ENCODE assay signal across 8 cellular contexts in the genomic region with DNA sequence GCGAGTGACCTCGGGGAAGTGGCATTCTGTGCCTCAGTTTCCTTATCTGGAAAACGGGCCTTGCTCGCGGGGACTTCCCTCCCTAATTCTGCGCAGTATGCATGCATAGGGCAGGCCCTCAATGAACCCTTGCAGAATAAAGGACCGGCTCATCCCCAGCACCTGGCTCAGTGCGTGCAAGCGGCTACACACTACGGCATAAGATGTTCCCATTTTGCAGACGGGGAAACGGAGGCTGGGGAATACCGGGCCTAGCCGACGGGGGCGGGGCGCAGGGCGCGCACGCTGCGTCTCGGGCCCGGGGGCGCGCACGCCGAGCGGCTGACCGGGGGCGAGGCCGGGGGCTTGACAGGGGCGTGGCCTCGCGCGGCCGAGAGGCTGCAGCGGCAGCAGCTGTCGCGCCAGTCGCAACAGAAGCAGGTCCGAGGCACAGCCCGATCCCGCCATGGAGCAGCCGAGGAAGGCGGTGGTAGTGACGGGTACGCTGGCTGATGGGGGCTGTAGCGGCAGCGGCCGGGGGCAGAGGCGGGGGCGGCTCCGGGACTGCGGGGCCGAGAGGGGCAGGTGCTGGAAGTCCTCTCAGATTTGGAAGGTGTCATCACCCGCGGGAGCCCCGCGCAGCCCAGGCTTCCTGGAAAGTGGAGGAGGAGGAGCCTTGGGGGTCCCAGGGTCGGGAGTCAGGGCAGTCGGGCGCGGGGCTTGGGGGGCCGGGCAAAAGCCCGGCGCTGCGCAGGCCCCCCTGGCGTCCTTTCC. TPM values are rescaled to one million over a fixed set of nuclear protein-coding genes. Genes with fewer than 3 reads are reported as not detected.
DNase-seq lines count a peak whose midpoint lies in the region; FAIRE-seq and TF ChIP-seq lines count a peak whose summit lies in the region.

A gene with protein sequence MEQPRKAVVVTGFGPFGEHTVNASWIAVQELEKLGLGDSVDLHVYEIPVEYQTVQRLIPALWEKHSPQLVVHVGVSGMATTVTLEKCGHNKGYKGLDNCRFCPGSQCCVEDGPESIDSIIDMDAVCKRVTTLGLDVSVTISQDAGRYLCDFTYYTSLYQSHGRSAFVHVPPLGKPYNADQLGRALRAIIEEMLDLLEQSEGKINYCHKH (plus strand): TSS at position 362 of the 753 bp plus-strand sequence. CDS start 84 bp downstream, at position 446.

- no peaks in the 10 kb centered on the region for H3K27me3 ChIP-seq in HAP-1 (ENCODE audit: low read depth)
- 0 out of 7 replicates have a peak, but pooled peaks cover 0 to 2% (median 0%) of the 10 kb centered on the region in 4 experiments for H3K27me3 ChIP-seq in H1 (replicated peaks in 1 of 4; ENCODE audit: control insufficient read depth in 3 of 4, extremely low read depth in 1 of 4, insufficient read depth in 3 of 4, low read length in 3 of 4)

- peaks cover 0 to 4% of the 10 kb centered on the region in 2 experiments; a peak in 1 of 4 replicates for H3K79me2 ChIP-seq in H1 (ENCODE audit: control insufficient read depth in 1 of 2, insufficient read depth in 2 of 2, low read length in 2 of 2)

- in situ Hi-C loops in HAP-1 (cut with MboI; ENCODE audit: low sequenced_read_pairs): no loop called here

- no peak for TF ChIP-seq EP300 in H1 (IDR thresholded peaks at IDR 0.05; ENCODE audit: borderline replicate concordance in 1 of 2, low read depth in 2 of 2, low read length in 2 of 2)

- peak within 1 kb of the TSS; percentile 32 for H4K5ac ChIP-seq in H1 (ENCODE audit: insufficient read length, low read depth, low read length)

- peak within 1 kb of the TSS in 1 of 4 experiments; percentile 6; a peak in 1 of 7 replicates for H3K9ac ChIP-seq in H1 (replicated peaks in 1 of 4; ENCODE audit: extremely low read depth in 1 of 4, low read depth in 3 of 4, low read length in 3 of 4)

- H3K79me1 ChIP-seq in H1 (ENCODE audit: low read depth, low read length): no peaks in the 10 kb centered on the region

- H3K18ac ChIP-seq in H1 (ENCODE audit: extremely low read depth, low read length): peak within 1 kb of the TSS; percentile 78

- TF ChIP-seq RAD21 in H1 (IDR thresholded peaks at IDR 0.05 in 1 of 2, conservative IDR thresholded peaks at IDR 0.05 in 1 of 2; ENCODE audit: low read depth in 2 of 2, low read length in 2 of 2): no peak

- H3K4ac ChIP-seq in H1 (replicated peaks; ENCODE audit: insufficient read length, low read depth, low read length): peak within 1 kb of the TSS; percentile 21

- H2BK120ac ChIP-seq in H1 (replicated peaks; ENCODE audit: low read depth, low read length): no peak within 1 kb of the TSS

- TF ChIP-seq CTCF in H1 (IDR thresholded peaks at IDR 0.05; ENCODE audit: control extremely low read depth in 1 of 3, insufficient read depth in 1 of 3, low read depth in 1 of 3, low read length in 3 of 3): no peak

- H4K20me1 ChIP-seq in H1 (replicated peaks in 1 of 2; ENCODE audit: control insufficient read depth in 1 of 2, insufficient read depth in 2 of 2, low read length in 2 of 2): no peaks in the 10 kb centered on the region

- peak; percentile 39 for DNase-seq in DMS114 treated with DMSO at 0.1 percent for 48 hours (lab: John Stamatoyannopoulos, UW; ENCODE audit: unreplicated experiment)
- peak; percentile 38 to 81 for DNase-seq in HAP-1 (ENCODE audit: low spot score in 2 of 2)
- peak; percentile 58 for DNase-seq in NCI-H510A treated with DMSO at 0.1 percent for 48 hours (lab: John Stamatoyannopoulos, UW)
- peak; percentile 90 for DNase-seq in activated CD8-positive, alpha-beta memory T cell treated with anti-CD3 and anti-CD28 coated beads for 24 hours
- peak in 1 of 2 experiments; percentile 97 for DNase-seq in H1 (ENCODE audit: low read depth in 1 of 2, low spot score in 2 of 2)
- peak; percentile 91 for DNase-seq in mesenteric fat pad (ENCODE audit: low spot score)
- DNase-seq in stimulated activated CD8-positive, alpha-beta memory T cell treated with anti-CD3 and anti-CD28 coated beads, Interleukin-12 subunit alpha, Interleukin-12 subunit beta, amount 100 ng/mL, for 4 hours (ENCODE audit: low read depth): peak; percentile 58
- no peak for DNase-seq in OCI-M2 (lab: John Stamatoyannopoulos, UW; ENCODE audit: unreplicated experiment)

- H3K36me3 ChIP-seq in HAP-1 (replicated peaks) (no peaks in the 10 kb centered on the region), H1 (ENCODE audit: control insufficient read depth in 2 of 4, insufficient read depth in 4 of 4, low read length in 3 of 4) (no peaks in the 10 kb centered on the region)

- CTCF ChIA-PET in H1 (lab: Charles Lee; ENCODE audit: partially characterized antibody): interaction anchor here (1.0 to 5.1 kb wide), 9 partner anchors 9 to 73 kb away, joined by 3 to 73 read pairs (median 14); partner anchors contain the start of genes GDF15 and JUND

- H2AK5ac ChIP-seq in H1 (ENCODE audit: low read depth, low read length): peak within 1 kb of the TSS; percentile 88; the same call in 1 of the 2 replicates

- POLR2A ChIA-PET in H1 (lab: Charles Lee; ENCODE audit: partially characterized antibody): interaction anchor here (1.0 to 20.2 kb wide), 10 partner anchors 16 to 108 kb away, joined by 3 to 224 read pairs (median 4); partner anchors contain the start of genes GDF15, IQCN, JUND and SSBP4

- H4K8ac ChIP-seq in H1 (ENCODE audit: extremely low read depth, insufficient read depth, low read length): peak within 1 kb of the TSS; percentile 74; the same call in 1 of the 2 replicates

- peaks cover 11% of the 10 kb centered on the region for H3K23me2 ChIP-seq in H1 (ENCODE audit: low read depth, low read length)

- H3K4me2 ChIP-seq in H1 (ENCODE audit: insufficient read depth in 1 of 2, low read depth in 2 of 2, low read length in 2 of 2): peak within 1 kb of the TSS; percentile 79 to 91

- H2BK12ac ChIP-seq in H1 (ENCODE audit: low read depth, low read length): 0 out of 2 replicates have a peak within 1 kb of the TSS, but pooled peaks have one; percentile 33

- H2BK20ac ChIP-seq in H1 (ENCODE audit: low read length): no peak within 1 kb of the TSS

- no peak within 1 kb of the TSS; the same call in 1 of the 2 replicates for H2AFZ ChIP-seq in H1 (ENCODE audit: low read length)

- no peak within 1 kb of the TSS for H2BK15ac ChIP-seq in H1 (ENCODE audit: low read length)

- FAIRE-seq in H1 (lab: Jason Lieb, UNC): no peak

- no peak within 1 kb of the TSS for H2BK5ac ChIP-seq in H1 (ENCODE audit: low read depth, low read length)

- H3K56ac ChIP-seq in H1 (replicated peaks; ENCODE audit: insufficient read length, low read depth, low read length): peak within 1 kb of the TSS; percentile 49

- no peak within 1 kb of the TSS for H3K14ac ChIP-seq in H1 (ENCODE audit: insufficient read length)

- 10% methylated on average over 39 of the region's 68 CpGs; no CpG with 5 or more reads in 1 of the 2 experiments for WGBS in H1 (ENCODE audit: extremely low coverage in 1 of 2, insufficient coverage in 1 of 2, insufficient read length in 1 of 2, insufficient replicate concordance in 2 of 2, low coverage in 1 of 2, low lambda C conversion rate in 2 of 2, missing lambda C conversion rate in 1 of 2), 2 experiments

- peaks cover 4% of the 10 kb centered on the region for H3K4me1 ChIP-seq in HAP-1
- H3K4me1 ChIP-seq in H1 (replicated peaks in 1 of 4; ENCODE audit: control insufficient read depth in 3 of 4, insufficient read depth in 4 of 4, low read length in 3 of 4): peaks cover 0 to 11% (median 7%) of the 10 kb centered on the region in 4 experiments; a peak in 6 of 7 replicates

- no peak within 1 kb of the TSS for H3K27ac ChIP-seq in H1 (ENCODE audit: low read depth, low read length)

- no peak within 1 kb of the TSS for H3K23ac ChIP-seq in H1 (ENCODE audit: insufficient read length)

- 0 out of 3 replicates have a peak, but pooled peaks of 1 of the 2 experiments have one; percentile 26 for TF ChIP-seq POLR2A in H1 (IDR thresholded peaks at IDR 0.05; ENCODE audit: control extremely low read depth in 1 of 2, low read depth in 2 of 2, low read length in 2 of 2)

- H3K9me3 ChIP-seq in HAP-1: no peaks in the 10 kb centered on the region
- H3K9me3 ChIP-seq in H1 (ENCODE audit: insufficient read depth in 2 of 2, low read depth in 1 of 2, low read length in 1 of 2): no peaks in the 10 kb centered on the region

- H3K4me3 ChIP-seq in HAP-1 (peak within 1 kb of the TSS; percentile 68), H1 (ENCODE audit: extremely low read depth in 1 of 4, insufficient read depth in 2 of 4, low read depth in 3 of 4, low read length in 4 of 4) (peak within 1 kb of the TSS; percentile 55 to 85 (median 62))

- no peak within 1 kb of the TSS for H4K91ac ChIP-seq in H1 (replicated peaks; ENCODE audit: insufficient read length, low read length)

TF ChIP-seq in H1, 55 proteins besides CTCF, POLR2A, EP300 and RAD21 (continues in another document):
- TF ChIP-seq JUN (IDR thresholded peaks at IDR 0.05; ENCODE audit: low read depth, low read length) (no peak), SUZ12 (IDR thresholded peaks at IDR 0.05; ENCODE audit: low read length) (no peak), ZNF274 (IDR thresholded peaks at IDR 0.05; ENCODE audit: borderline replicate concordance, extremely low read depth, low read length) (no peak), HDAC2 (IDR thresholded peaks at IDR 0.05; ENCODE audit: borderline replicate concordance in 1 of 2, low read depth in 2 of 2, low read length in 2 of 2) (peak in 1 of 2 experiments; percentile 99; a peak in 1 of 4 replicates), E2F6 (IDR thresholded peaks at IDR 0.05) (no peak), YY1 (IDR thresholded peaks at IDR 0.05; ENCODE audit: low read depth, low read length) (no peak), BACH1 (IDR thresholded peaks at IDR 0.05; ENCODE audit: low read length) (peak; percentile 96), SP1 (IDR thresholded peaks at IDR 0.05; ENCODE audit: low read depth, low read length) (0 out of 2 replicates have a peak, but pooled peaks have one; percentile 8), CBX8 (IDR thresholded peaks at IDR 0.05; ENCODE audit: borderline replicate concordance, low read depth, low read length) (no peak), BRCA1 (IDR thresholded peaks at IDR 0.05; ENCODE audit: low read depth, low read length) (no peak)

RNA-seq across cellular contexts. Expression of the gene that starts here (rescaled TPM):
- 33.2 and 33.4 TPM in 2 replicates for total RNA-seq in H1 (2021; fragmentation: NEBNext Ultra II Directional; extraction: Animal tissue kit (Norgen Biotek cat#: 25700))
- polyA plus RNA-seq in H1 (2011; rRNA removed): 16.6 and 17.0 TPM in 2 replicates
- 19.4 TPM for polyA plus RNA-seq in H1 (2011; cell fraction: cytosol; rRNA removed)
- 29.1 TPM for polyA plus RNA-seq in H1 (2011; cell fraction: nucleus; rRNA removed)
- 21.0 to 25.1 TPM (median 23.6 TPM) in 4 replicates for polyA plus RNA-seq in H1 (2012, experiment 1 of 2)
- polyA plus RNA-seq in H1 (2012, experiment 2 of 2): 19.1 TPM
- polyA plus RNA-seq in H1 (2013, experiment 1 of 2): 41.9 TPM
- polyA plus RNA-seq in H1 (2013, experiment 2 of 2): 41.8 TPM
- 58.5 and 73.6 TPM in 2 replicates for polyA minus RNA-seq in H1 (2011; rRNA and poly(A)+ RNA removed)
- 23.0 TPM for polyA minus RNA-seq in H1 (2011; cell fraction: cytosol; rRNA and poly(A)+ RNA removed)
- polyA minus RNA-seq in H1 (2011; cell fraction: nucleus; rRNA and poly(A)+ RNA removed): 27.0 TPM
- total RNA-seq in mesenteric fat pad: 48.7 TPM
